ENCODE assay signal across 8 cellular contexts in genomic region chr4:167290684-167291083, GRCh38. TPM values are rescaled to one million over a fixed set of nuclear protein-coding genes. Genes with fewer than 3 reads are reported as not detected.
DNase-seq lines count a peak whose midpoint lies in the region; ATAC-seq, FAIRE-seq and TF ChIP-seq lines count a peak whose summit lies in the region.

No MANE protein-coding gene starts in this region.

- H3K27ac Mint-ChIP-seq in activated naive CD8-positive, alpha-beta T cell treated with anti-CD3 and anti-CD28 coated beads, Interleukin-2, amount 50 U/mL, for 24 hours: no peak overlapping the region
- H3K27ac Mint-ChIP-seq in immature natural killer cell: no peak overlapping the region

- H3K9me3 Mint-ChIP-seq in activated naive CD8-positive, alpha-beta T cell treated with anti-CD3 and anti-CD28 coated beads, Interleukin-2, amount 50 U/mL, for 24 hours: peaks cover 17% of the 10 kb centered on the region
- H3K9me3 Mint-ChIP-seq in immature natural killer cell: peaks cover 5 to 37% (median 22%) of the 10 kb centered on the region in 6 donors

- H3K36me3 Mint-ChIP-seq in activated naive CD8-positive, alpha-beta T cell treated with anti-CD3 and anti-CD28 coated beads, Interleukin-2, amount 50 U/mL, for 24 hours (ENCODE audit: low read depth): no peaks in the 10 kb centered on the region
- peaks cover 0 to 4% (median 0%) of the 10 kb centered on the region in 3 donors for H3K36me3 Mint-ChIP-seq in immature natural killer cell

- no peak overlapping the region for H2AFZ ChIP-seq in Loucy (ENCODE audit: low read length)

- no peak overlapping the region for H3K27ac ChIP-seq in VCaP

- no peak for ATAC-seq in activated naive CD8-positive, alpha-beta T cell treated with anti-CD3 and anti-CD28 coated beads, Interleukin-2, amount 50 U/mL, for 24 hours
- ATAC-seq in GM18519 (IDR thresholded peaks at IDR 0.05; ENCODE audit: low FRiP score, unreplicated experiment): no peak

- H3K4me3 ChIP-seq in Loucy (ENCODE audit: low read length, poor library complexity, severe bottlenecking): no peak overlapping the region

- no peaks in the 10 kb centered on the region for H3K9me2 ChIP-seq in Loucy (replicated peaks; ENCODE audit: low read depth, low read length)

- H3K27me3 Mint-ChIP-seq in activated naive CD8-positive, alpha-beta T cell treated with anti-CD3 and anti-CD28 coated beads, Interleukin-2, amount 50 U/mL, for 24 hours: no peaks in the 10 kb centered on the region
- peaks cover 0 to 3% (median 0%) of the 10 kb centered on the region in 3 donors for H3K27me3 Mint-ChIP-seq in immature natural killer cell (ENCODE audit: low read depth in 3 of 3)

- H3K79me2 ChIP-seq in Loucy (ENCODE audit: insufficient read depth, low read length): no peaks in the 10 kb centered on the region

- no peak for FAIRE-seq in D721Med (lab: Jason Lieb, UNC)

- H3K9me3 ChIP-seq in Loucy (ENCODE audit: insufficient read depth, low read depth, low read length): no peaks in the 10 kb centered on the region

- H3K4me1 ChIP-seq in Loucy (ENCODE audit: insufficient read depth, low read length, poor library complexity, severe bottlenecking): no peaks in the 10 kb centered on the region

- H3F3A ChIP-seq in Loucy (ENCODE audit: low read depth): no peaks in the 10 kb centered on the region

- no peak overlapping the region for H3K4me2 ChIP-seq in Loucy (ENCODE audit: low read depth, low read length, poor library complexity, severe bottlenecking)

- no peak overlapping the region for H3K4me3 Mint-ChIP-seq in activated naive CD8-positive, alpha-beta T cell treated with anti-CD3 and anti-CD28 coated beads, Interleukin-2, amount 50 U/mL, for 24 hours
- no peak overlapping the region for H3K4me3 Mint-ChIP-seq in immature natural killer cell

- H3K4me1 Mint-ChIP-seq in activated naive CD8-positive, alpha-beta T cell treated with anti-CD3 and anti-CD28 coated beads, Interleukin-2, amount 50 U/mL, for 24 hours: no peaks in the 10 kb centered on the region
- no peaks in the 10 kb centered on the region for H3K4me1 Mint-ChIP-seq in immature natural killer cell

- no peak overlapping the region for H3K9ac ChIP-seq in Loucy (ENCODE audit: low read depth, low read length, poor library complexity, severe bottlenecking)

- H3K27me3 ChIP-seq in Loucy (ENCODE audit: insufficient read depth, low read length, poor library complexity, severe bottlenecking): no peaks in the 10 kb centered on the region

- no peaks in the 10 kb centered on the region for H4K20me1 ChIP-seq in Loucy (ENCODE audit: insufficient read depth, low read length, poor library complexity, severe bottlenecking)

- no peaks in the 10 kb centered on the region for H3K36me3 ChIP-seq in Loucy (ENCODE audit: insufficient read depth, low read length)

- TF ChIP-seq CTCF in D721Med (IDR thresholded peaks at IDR 0.05; ENCODE audit: insufficient read depth, missing control alignments) (peak; percentile 45), Loucy (conservative IDR thresholded peaks at IDR 0.05; ENCODE audit: low read length) (peak; percentile 44), VCaP (conservative IDR thresholded peaks at IDR 0.05) (peak; percentile 82)

- DNase-seq in D721Med (ENCODE audit: insufficient read length, low spot score) (no peak), kidney glomerular epithelial cell (lab: John Stamatoyannopoulos, UW) (peak; percentile 10), immature natural killer cell (no peak)
- DNase-seq in activated naive CD8-positive, alpha-beta T cell treated with anti-CD3 and anti-CD28 coated beads, Interleukin-2, amount 50 U/mL, for 24 hours: no peak
- no peak for DNase-seq in activated CD4-positive, CD25-positive, alpha-beta regulatory T cell (lab: John Stamatoyannopoulos, UW)

RNA-seq across cellular contexts. Expression of gene SPOCK3, which starts 56.4 kb away (rescaled TPM):
- not detected for polyA plus RNA-seq in immature natural killer cell
